In the genomic region with DNA sequence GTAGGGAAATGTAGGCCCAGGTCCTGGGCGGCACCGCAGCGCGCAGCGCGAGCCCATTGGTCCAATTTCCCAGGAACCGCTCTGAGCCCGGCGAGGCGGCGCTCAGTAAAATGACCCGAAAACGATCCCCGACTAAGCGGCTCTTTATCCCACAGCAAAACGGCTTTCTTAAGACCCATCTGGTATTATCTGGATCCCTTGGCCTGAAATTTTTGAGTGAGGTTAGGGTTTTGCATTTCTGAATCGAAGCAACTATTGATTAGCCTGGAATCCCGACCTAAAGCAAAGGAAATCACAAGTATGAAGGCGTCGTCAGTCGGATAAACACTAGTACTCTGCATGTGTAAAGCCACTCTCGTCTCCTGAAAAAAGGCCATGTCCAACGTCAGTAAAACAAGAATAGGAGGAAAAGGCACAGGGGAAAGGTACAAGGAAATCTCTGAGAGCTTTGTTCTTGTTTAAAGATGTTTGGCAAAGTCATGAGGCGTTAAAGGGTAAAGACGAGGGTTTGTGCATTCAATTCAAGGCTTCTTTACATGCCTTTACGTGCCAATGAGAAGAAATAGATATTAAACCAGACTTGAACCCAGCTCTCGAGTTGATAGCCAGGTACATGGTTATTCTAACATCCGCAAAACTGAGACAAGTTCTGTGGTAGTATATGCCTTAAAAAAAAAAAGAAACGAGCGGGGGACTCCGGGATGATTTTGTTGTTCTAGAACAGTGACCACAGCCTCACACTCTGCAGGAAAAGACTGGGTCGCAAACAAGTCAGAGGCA, we compare ENCODE assay signal across 9 cellular contexts. TPM values are rescaled to one million over a fixed set of nuclear protein-coding genes. Genes with fewer than 3 reads are reported as not detected.
DNase-seq lines count a peak whose midpoint lies in the region; ATAC-seq and TF ChIP-seq lines count a peak whose summit lies in the region.
"Had no signal": no experiment of that assay in that cellular context is flagged by ENCODE, and none has a peak within 500 bp of the region (broad histone marks: within the 10 kb centered on the region; RNA-seq: fewer than 3 reads in every experiment).

No MANE protein-coding gene starts in this region.

- peak overlapping the region; percentile 93 for H3K9ac ChIP-seq in iPS-18a (ENCODE audit: low read length)

- H3K9me3 Mint-ChIP-seq in activated CD8-positive, alpha-beta T cell treated with anti-CD3 and anti-CD28 coated beads, Interleukin-2, amount 10 ng/mL, durations not matched to agents 7 days and 5 days (ENCODE audit: insufficient read depth) = no peaks in the 10 kb centered on the region

- peaks cover 69% of the 10 kb centered on the region for H3K36me3 Mint-ChIP-seq in activated CD8-positive, alpha-beta T cell treated with anti-CD3 and anti-CD28 coated beads, Interleukin-2, amount 10 ng/mL, durations not matched to agents 7 days and 5 days (ENCODE audit: low read depth)

- WGBS in lower leg skin, 2 donors = 1% methylated on average over 32 of the region's 32 CpGs

- DNase-seq in AG04449 (ENCODE audit: low read depth, low spot score) (no peak), GM20000 (ENCODE audit: low spot score) (peak; percentile 94), lower leg skin (ENCODE audit: low spot score in 2 of 2) (no peak)
- DNase-seq in activated CD8-positive, alpha-beta T cell treated with anti-CD3 and anti-CD28 coated beads, Interleukin-2, amount 10 ng/mL, durations not matched to agents 7 days and 5 days = no peak
- DNase-seq in effector CD8-positive, alpha-beta T cell (lab: John Stamatoyannopoulos, UW) = no peak

- peak overlapping the region; percentile 54 for H3K4me3 ChIP-seq in AG04449 (ENCODE audit: low read depth, low read length)
- H3K4me3 ChIP-seq in iPS-18a (ENCODE audit: low read length) = peak overlapping the region; percentile 96
- H3K4me3 ChIP-seq in lower leg skin (ENCODE audit: low read depth, poor library complexity, severe bottlenecking) = no peak overlapping the region

- peak overlapping the region; percentile 94 for H3K27ac ChIP-seq in iPS-18a (ENCODE audit: low read length)
- peak overlapping the region; percentile 95 for H3K27ac ChIP-seq in temporal lobe (ENCODE audit: low read depth, low read length)

- no peak for TF ChIP-seq CTCF in AG04449 (IDR thresholded peaks at IDR 0.05; ENCODE audit: insufficient read depth, low read length, missing control alignments)
- TF ChIP-seq CTCF in GM20000 (IDR thresholded peaks at IDR 0.05; ENCODE audit: extremely low read depth, missing control alignments) = no peak
- TF ChIP-seq CTCF in lower leg skin (IDR thresholded peaks at IDR 0.05) = no peak

- peaks cover 4% of the 10 kb centered on the region for H3K4me1 ChIP-seq in iPS-18a (ENCODE audit: control insufficient read depth, low read depth, low read length)

- TF ChIP-seq POLR2A in lower leg skin (IDR thresholded peaks at IDR 0.05) = no peak

- peaks cover 66% of the 10 kb centered on the region for H3K4me1 Mint-ChIP-seq in activated CD8-positive, alpha-beta T cell treated with anti-CD3 and anti-CD28 coated beads, Interleukin-2, amount 10 ng/mL, durations not matched to agents 7 days and 5 days (ENCODE audit: low read depth)

- peaks cover 32% of the 10 kb centered on the region for H3K36me3 ChIP-seq in iPS-18a (ENCODE audit: control insufficient read depth, low read depth, low read length)

- H3K27ac Mint-ChIP-seq in activated CD8-positive, alpha-beta T cell treated with anti-CD3 and anti-CD28 coated beads, Interleukin-2, amount 10 ng/mL, durations not matched to agents 7 days and 5 days = peak overlapping the region; percentile 97

- no peaks in the 10 kb centered on the region for H3K27me3 Mint-ChIP-seq in activated CD8-positive, alpha-beta T cell treated with anti-CD3 and anti-CD28 coated beads, Interleukin-2, amount 10 ng/mL, durations not matched to agents 7 days and 5 days (ENCODE audit: low read depth)

- H3K27me3 ChIP-seq in iPS-18a (ENCODE audit: control insufficient read depth, insufficient read depth, low read length) = no peaks in the 10 kb centered on the region

- peak overlapping the region; percentile 89 for H3K4me3 Mint-ChIP-seq in activated CD8-positive, alpha-beta T cell treated with anti-CD3 and anti-CD28 coated beads, Interleukin-2, amount 10 ng/mL, durations not matched to agents 7 days and 5 days

- no peaks in the 10 kb centered on the region for H3K9me3 ChIP-seq in iPS-18a (ENCODE audit: control insufficient read depth, low read depth, low read length)

- CTCF ChIA-PET in AG04449 (lab: Yijun Ruan, JAX) = interaction anchor here (0.7 to 6.0 kb wide), 12 partner anchors 8 to 164 kb away, joined by 3 to 174 read pairs (median 6); partner anchors contain the start of genes EFEMP2 and FIBP
- CTCF ChIA-PET in activated CD8-positive, alpha-beta T cell treated with anti-CD3 and anti-CD28 coated beads, Interleukin-2, amount 10 ng/mL, durations not matched to agents 7 days and 5 days (lab: Charles Lee) = interaction anchor here (1.0 to 18.4 kb wide), 10 partner anchors 10 to 257 kb away, joined by 3 to 584 read pairs (median 12); partner anchors contain the start of genes CCDC85B, CTSW, FIBP and KAT5

- ATAC-seq in activated CD8-positive, alpha-beta T cell treated with anti-CD3 and anti-CD28 coated beads, Interleukin-2, amount 10 ng/mL, durations not matched to agents 7 days and 5 days = no peak
- no peak for ATAC-seq in GM21526 (IDR thresholded peaks at IDR 0.05; ENCODE audit: low FRiP score, unreplicated experiment)

- intact Hi-C loops in lower leg skin (cut with DNase I; ENCODE audit: low total_unique reads) = no loop called here

- POLR2A ChIA-PET in AG04449 (lab: Yijun Ruan, JAX) = interaction anchor here (0.6 to 5.2 kb wide), 22 partner anchors 8 to 454 kb away, joined by 3 to 103 read pairs (median 4); partner anchors contain the start of genes CCDC85B, EFEMP2, FIBP and KAT5
- POLR2A ChIA-PET in activated CD8-positive, alpha-beta T cell treated with anti-CD3 and anti-CD28 coated beads, Interleukin-2, amount 10 ng/mL, durations not matched to agents 7 days and 5 days (lab: Charles Lee) = interaction anchor here (0.5 to 15.9 kb wide), 19 partner anchors 9 to 360 kb away, joined by 3 to 305 read pairs (median 3); partner anchors contain the start of genes AP5B1, BANF1, C11orf68 and CCDC85B

RNA-seq across cellular contexts. Expression of gene CFL1, which starts 0.6 kb away (rescaled TPM):
- 1,000 to 10,000 TPM; 2,110 to 2,145 TPM for total RNA-seq in activated CD8-positive, alpha-beta T cell treated with anti-CD3 and anti-CD28 coated beads, Interleukin-2, amount 10 ng/mL, durations not matched to agents 7 days and 5 days
- 666 TPM for total RNA-seq in temporal lobe
- total RNA-seq in lower leg skin = 100 to 1,000 TPM; 417 to 706 (median 504) TPM

RNA-seq across cellular contexts. Expression of gene MUS81, which starts 1.7 kb away (rescaled TPM):
- 100 to 1,000 TPM; 106 to 111 TPM for total RNA-seq in activated CD8-positive, alpha-beta T cell treated with anti-CD3 and anti-CD28 coated beads, Interleukin-2, amount 10 ng/mL, durations not matched to agents 7 days and 5 days
- total RNA-seq in temporal lobe = 31.0 TPM
- total RNA-seq in lower leg skin = 10 to 100 TPM; 29.3 to 38.1 (median 37.1) TPM

RNA-seq across cellular contexts. Expression of gene EFEMP2, which starts 14.1 kb away (rescaled TPM):
- total RNA-seq in activated CD8-positive, alpha-beta T cell treated with anti-CD3 and anti-CD28 coated beads, Interleukin-2, amount 10 ng/mL, durations not matched to agents 7 days and 5 days = 1 to 10 TPM; 4.8 to 5.0 TPM
- total RNA-seq in temporal lobe = 8.4 TPM
- total RNA-seq in lower leg skin = 10 to 100 TPM; 12.0 to 29.8 (median 16.3) TPM

RNA-seq across cellular contexts. Expression of gene CTSW, which starts 21.1 kb away (rescaled TPM):
- 100 to 1,000 TPM; 381 to 413 TPM for total RNA-seq in activated CD8-positive, alpha-beta T cell treated with anti-CD3 and anti-CD28 coated beads, Interleukin-2, amount 10 ng/mL, durations not matched to agents 7 days and 5 days
- total RNA-seq in temporal lobe = not detected
- under 1 TPM in 3 of 4 donors, not detected in 1; 0.29 to 0.55 (median 0.29) TPM for total RNA-seq in lower leg skin

RNA-seq across cellular contexts. Expression of gene SNX32, which starts 24.8 kb away (rescaled TPM):
- total RNA-seq in activated CD8-positive, alpha-beta T cell treated with anti-CD3 and anti-CD28 coated beads, Interleukin-2, amount 10 ng/mL, durations not matched to agents 7 days and 5 days = 1 to 10 TPM in 1 of 2 experiments, under 1 TPM in 1; 0.44 to 1.6 TPM
- total RNA-seq in temporal lobe = 10.8 TPM
- total RNA-seq in lower leg skin = under 1 TPM; 0.21 to 0.99 (median 0.67) TPM
- total RNA-seq: HT1080 had no signal
